ENCODE assay signal across 1 cellular context in genomic region chr4:98613453-98614075, GRCh38.
TF ChIP-seq lines count a peak whose summit lies in the region.

No MANE protein-coding gene starts in this region.

TF ChIP-seq in GM23338, 12 proteins besides CTCF, POLR2A, EP300 and RAD21 (continued from another document):
- TF ChIP-seq, protein P1, sequence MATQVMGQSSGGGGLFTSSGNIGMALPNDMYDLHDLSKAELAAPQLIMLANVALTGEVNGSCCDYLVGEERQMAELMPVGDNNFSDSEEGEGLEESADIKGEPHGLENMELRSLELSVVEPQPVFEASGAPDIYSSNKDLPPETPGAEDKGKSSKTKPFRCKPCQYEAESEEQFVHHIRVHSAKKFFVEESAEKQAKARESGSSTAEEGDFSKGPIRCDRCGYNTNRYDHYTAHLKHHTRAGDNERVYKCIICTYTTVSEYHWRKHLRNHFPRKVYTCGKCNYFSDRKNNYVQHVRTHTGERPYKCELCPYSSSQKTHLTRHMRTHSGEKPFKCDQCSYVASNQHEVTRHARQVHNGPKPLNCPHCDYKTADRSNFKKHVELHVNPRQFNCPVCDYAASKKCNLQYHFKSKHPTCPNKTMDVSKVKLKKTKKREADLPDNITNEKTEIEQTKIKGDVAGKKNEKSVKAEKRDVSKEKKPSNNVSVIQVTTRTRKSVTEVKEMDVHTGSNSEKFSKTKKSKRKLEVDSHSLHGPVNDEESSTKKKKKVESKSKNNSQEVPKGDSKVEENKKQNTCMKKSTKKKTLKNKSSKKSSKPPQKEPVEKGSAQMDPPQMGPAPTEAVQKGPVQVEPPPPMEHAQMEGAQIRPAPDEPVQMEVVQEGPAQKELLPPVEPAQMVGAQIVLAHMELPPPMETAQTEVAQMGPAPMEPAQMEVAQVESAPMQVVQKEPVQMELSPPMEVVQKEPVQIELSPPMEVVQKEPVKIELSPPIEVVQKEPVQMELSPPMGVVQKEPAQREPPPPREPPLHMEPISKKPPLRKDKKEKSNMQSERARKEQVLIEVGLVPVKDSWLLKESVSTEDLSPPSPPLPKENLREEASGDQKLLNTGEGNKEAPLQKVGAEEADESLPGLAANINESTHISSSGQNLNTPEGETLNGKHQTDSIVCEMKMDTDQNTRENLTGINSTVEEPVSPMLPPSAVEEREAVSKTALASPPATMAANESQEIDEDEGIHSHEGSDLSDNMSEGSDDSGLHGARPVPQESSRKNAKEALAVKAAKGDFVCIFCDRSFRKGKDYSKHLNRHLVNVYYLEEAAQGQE (IDR thresholded peaks at IDR 0.05; ENCODE audit: unreplicated experiment): no peak
- TF ChIP-seq ZNF331 (CRISPR knock-in tag; IDR thresholded peaks at IDR 0.05; ENCODE audit: low read depth) (no peak), CREB1 (CRISPR knock-in tag; IDR thresholded peaks at IDR 0.05; ENCODE audit: low read depth) (no peak)
